In the genomic region with DNA sequence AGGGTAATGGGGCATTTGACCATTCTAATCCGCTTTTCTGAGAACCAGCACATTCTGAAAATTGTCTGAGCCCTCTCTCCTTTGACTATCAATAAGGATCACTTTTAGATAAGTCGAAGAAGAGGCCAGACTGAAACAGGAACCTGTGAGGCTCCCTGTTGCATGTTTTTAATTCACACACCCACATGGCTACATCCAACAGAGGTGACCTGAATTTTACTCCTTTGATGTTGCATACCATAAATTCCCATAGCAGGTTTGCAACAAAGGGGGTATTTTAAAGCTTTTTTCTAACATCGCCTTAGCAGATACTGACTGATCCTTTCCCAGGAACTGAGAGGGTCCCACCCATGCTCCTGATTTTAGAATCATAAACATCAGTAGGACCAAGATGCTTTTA, we compare ENCODE assay signal across 26 cellular contexts.
A peak's percentile ranks its signal among the peaks of the same experiment; 100 is the strongest.
DNase-seq lines count a peak whose midpoint lies in the region; ATAC-seq, FAIRE-seq and TF ChIP-seq lines count a peak whose summit lies in the region.
"Had no signal": no experiment of that assay in that cellular context is flagged by ENCODE, and none has a peak within 500 bp of the region (broad histone marks: within the 10 kb centered on the region; RNA-seq: fewer than 3 reads in every experiment).

No MANE protein-coding gene starts in this region.

- H3K4me1 Mint-ChIP-seq in nephron progenitor cell: peaks cover 44% of the 10 kb centered on the region
- H3K4me1 Mint-ChIP-seq: activated B cell treated with CpG ODN at 0.5 μM for 24 hours; activated T-helper 17 cell treated with anti-CD3 and anti-CD28 coated beads, Interleukin-2, amount 50 U/mL, for 72 hours; stimulated activated effector memory CD8-positive, alpha-beta T cell treated with anti-CD3 and anti-CD28 coated beads, Interleukin-12 subunit alpha, Interleukin-12 subunit beta, amount 100 ng/mL, for 72 hours had no signal

- DNase-seq in left ventricle myocardium inferior: no peak
- no peak for DNase-seq in right atrium auricular region (ENCODE audit: low spot score)
- DNase-seq in caudate nucleus (lab: John Stamatoyannopoulos, UW): no peak
- DNase-seq in nephron progenitor cell: no peak
- DNase-seq in tibial nerve (ENCODE audit: low spot score in 2 of 2): no peak
- no peak for DNase-seq in effector CD8-positive, alpha-beta T cell (lab: John Stamatoyannopoulos, UW)
- no peak for DNase-seq in urothelium cell line (ENCODE audit: low spot score)
- DNase-seq: activated B cell treated with CpG ODN at 0.5 μM for 24 hours; activated CD4-positive, alpha-beta T cell treated with anti-CD3 and anti-CD28 coated beads, Interleukin-2, amount 50 U/mL, for 4 hours; activated CD8-positive, alpha-beta memory T cell treated with anti-CD3 and anti-CD28 coated beads, Interleukin-2, amount 50 U/mL, for 4 hours; BE2C; endodermal cell; kidney glomerular epithelial cell; NCI-H1417 treated with DMSO at 0.1 percent for 48 hours; NCI-H524; NK-92 treated with Interleukin-12 subunit alpha and Interleukin-12 subunit beta, amount 100 ng/mL, for 24 hours; pancreas; Peyer's patch; stimulated activated CD4-positive, alpha-beta T cell treated with anti-CD3 and anti-CD28 coated beads, Interleukin-1b, Interleukin-23, amount 100 ng/mL, for 48 hours; T-helper 2 cell had no signal

- H3K4me3 ChIP-seq in left ventricle myocardium inferior (no peak overlapping the region), right atrium auricular region (no peak overlapping the region), tibial nerve (no peak overlapping the region)
- H3K4me3 ChIP-seq: ascending aorta, pancreas, Peyer's patch, thoracic aorta had no signal

- no peak for TF ChIP-seq EP300 in tibial nerve (IDR thresholded peaks at IDR 0.05)

- ATAC-seq in GM19397 (IDR thresholded peaks at IDR 0.05; ENCODE audit: unreplicated experiment): no peak
- ATAC-seq: activated naive CD4-positive, alpha-beta T cell treated with anti-CD3 and anti-CD28 coated beads, Interleukin-2, amount 50 U/mL, for 72 hours; activated T-helper 17 cell treated with anti-CD3 and anti-CD28 coated beads, Interleukin-2, amount 50 U/mL, for 72 hours; pancreas; stimulated activated effector memory CD8-positive, alpha-beta T cell treated with anti-CD3 and anti-CD28 coated beads, Interleukin-12 subunit alpha, Interleukin-12 subunit beta, amount 100 ng/mL, for 72 hours had no signal

- no peaks in the 10 kb centered on the region for H3K9me3 Mint-ChIP-seq in nephron progenitor cell
- H3K9me3 Mint-ChIP-seq: activated B cell treated with CpG ODN at 0.5 μM for 24 hours; activated naive CD4-positive, alpha-beta T cell treated with anti-CD3 and anti-CD28 coated beads, Interleukin-2, amount 50 U/mL, for 72 hours; activated T-helper 17 cell treated with anti-CD3 and anti-CD28 coated beads, Interleukin-2, amount 50 U/mL, for 72 hours; endodermal cell; stimulated activated effector memory CD8-positive, alpha-beta T cell treated with anti-CD3 and anti-CD28 coated beads, Interleukin-12 subunit alpha, Interleukin-12 subunit beta, amount 100 ng/mL, for 72 hours had no signal

- intact Hi-C loops in left ventricle myocardium inferior (cut with micrococcal nuclease): no loop called here

- H3K4me1 ChIP-seq in left ventricle myocardium inferior (peaks cover 8% of the 10 kb centered on the region), right atrium auricular region (peaks cover 0 to 12% of the 10 kb centered on the region in 2 donors), tibial nerve (peaks cover 0 to 37% (median 6%) of the 10 kb centered on the region in 4 donors)
- H3K4me1 ChIP-seq: BE2C, pancreas, Peyer's patch had no signal

- no peaks in the 10 kb centered on the region for H3K36me3 Mint-ChIP-seq in nephron progenitor cell (ENCODE audit: low read depth)
- H3K36me3 Mint-ChIP-seq: activated naive CD4-positive, alpha-beta T cell treated with anti-CD3 and anti-CD28 coated beads, Interleukin-2, amount 50 U/mL, for 72 hours; stimulated activated effector memory CD8-positive, alpha-beta T cell treated with anti-CD3 and anti-CD28 coated beads, Interleukin-12 subunit alpha, Interleukin-12 subunit beta, amount 100 ng/mL, for 72 hours had no signal

- peak overlapping the region; percentile 16 for H3K27ac ChIP-seq in left ventricle myocardium inferior (replicated peaks)
- peak overlapping the region in 1 of 2 donors; percentile 37 for H3K27ac ChIP-seq in right atrium auricular region
- peak overlapping the region; percentile 42 for H3K27ac ChIP-seq in caudate nucleus (ENCODE audit: low read depth, low read length)
- peak overlapping the region in 2 of 4 donors; percentile 13 to 39 for H3K27ac ChIP-seq in tibial nerve
- H3K27ac ChIP-seq: ascending aorta, pancreas, Peyer's patch, thoracic aorta had no signal

- H3K36me3 ChIP-seq in left ventricle myocardium inferior (no peaks in the 10 kb centered on the region), right atrium auricular region (no peaks in the 10 kb centered on the region), tibial nerve (no peaks in the 10 kb centered on the region)
- H3K36me3 ChIP-seq: ascending aorta, BE2C, pancreas, Peyer's patch, thoracic aorta had no signal

- WGBS in tibial nerve, 2 donors: 76 to 77% methylated on average over 3 of the region's 3 CpGs

- H3K27me3 Mint-ChIP-seq in nephron progenitor cell (ENCODE audit: low read depth, poor library complexity): no peaks in the 10 kb centered on the region
- H3K27me3 Mint-ChIP-seq: activated B cell treated with CpG ODN at 0.5 μM for 24 hours; activated T-helper 17 cell treated with anti-CD3 and anti-CD28 coated beads, Interleukin-2, amount 50 U/mL, for 72 hours had no signal

- no peaks in the 10 kb centered on the region for H3K27me3 ChIP-seq in left ventricle myocardium inferior (ENCODE audit: low read depth)
- H3K27me3 ChIP-seq in right atrium auricular region: no peaks in the 10 kb centered on the region
- H3K27me3 ChIP-seq in tibial nerve: no peaks in the 10 kb centered on the region
- H3K27me3 ChIP-seq: ascending aorta, BE2C, pancreas, Peyer's patch had no signal

- H3K27ac Mint-ChIP-seq in nephron progenitor cell: peak overlapping the region; percentile 27
- H3K27ac Mint-ChIP-seq: activated B cell treated with CpG ODN at 0.5 μM for 24 hours; activated naive CD4-positive, alpha-beta T cell treated with anti-CD3 and anti-CD28 coated beads, Interleukin-2, amount 50 U/mL, for 72 hours; activated T-helper 17 cell treated with anti-CD3 and anti-CD28 coated beads, Interleukin-2, amount 50 U/mL, for 72 hours; stimulated activated effector memory CD8-positive, alpha-beta T cell treated with anti-CD3 and anti-CD28 coated beads, Interleukin-12 subunit alpha, Interleukin-12 subunit beta, amount 100 ng/mL, for 72 hours had no signal

- FAIRE-seq in urothelium cell line (lab: Jason Lieb, UNC): no peak
- FAIRE-seq: pancreas had no signal

- H3K4me3 Mint-ChIP-seq in nephron progenitor cell: no peak overlapping the region
- H3K4me3 Mint-ChIP-seq: activated B cell treated with CpG ODN at 0.5 μM for 24 hours; activated T-helper 17 cell treated with anti-CD3 and anti-CD28 coated beads, Interleukin-2, amount 50 U/mL, for 72 hours; endodermal cell; stimulated activated effector memory CD8-positive, alpha-beta T cell treated with anti-CD3 and anti-CD28 coated beads, Interleukin-12 subunit alpha, Interleukin-12 subunit beta, amount 100 ng/mL, for 72 hours had no signal

- H3K9me3 ChIP-seq in left ventricle myocardium inferior (replicated peaks) (no peaks in the 10 kb centered on the region), right atrium auricular region (no peaks in the 10 kb centered on the region), tibial nerve (no peaks in the 10 kb centered on the region)
- H3K9me3 ChIP-seq: ascending aorta, BE2C, pancreas, Peyer's patch, thoracic aorta had no signal

- TF ChIP-seq CTCF in left ventricle myocardium inferior (IDR thresholded peaks at IDR 0.05; ENCODE audit: borderline replicate concordance): no peak
- TF ChIP-seq CTCF in right atrium auricular region (IDR thresholded peaks at IDR 0.05): no peak
- TF ChIP-seq CTCF in nephron progenitor cell (IDR thresholded peaks at IDR 0.05): no peak
- no peak for TF ChIP-seq CTCF in tibial nerve (IDR thresholded peaks at IDR 0.05)

- no peak for TF ChIP-seq POLR2A in tibial nerve (IDR thresholded peaks at IDR 0.05)
